ENCODE assay signal across 8 cellular contexts in the genomic region with DNA sequence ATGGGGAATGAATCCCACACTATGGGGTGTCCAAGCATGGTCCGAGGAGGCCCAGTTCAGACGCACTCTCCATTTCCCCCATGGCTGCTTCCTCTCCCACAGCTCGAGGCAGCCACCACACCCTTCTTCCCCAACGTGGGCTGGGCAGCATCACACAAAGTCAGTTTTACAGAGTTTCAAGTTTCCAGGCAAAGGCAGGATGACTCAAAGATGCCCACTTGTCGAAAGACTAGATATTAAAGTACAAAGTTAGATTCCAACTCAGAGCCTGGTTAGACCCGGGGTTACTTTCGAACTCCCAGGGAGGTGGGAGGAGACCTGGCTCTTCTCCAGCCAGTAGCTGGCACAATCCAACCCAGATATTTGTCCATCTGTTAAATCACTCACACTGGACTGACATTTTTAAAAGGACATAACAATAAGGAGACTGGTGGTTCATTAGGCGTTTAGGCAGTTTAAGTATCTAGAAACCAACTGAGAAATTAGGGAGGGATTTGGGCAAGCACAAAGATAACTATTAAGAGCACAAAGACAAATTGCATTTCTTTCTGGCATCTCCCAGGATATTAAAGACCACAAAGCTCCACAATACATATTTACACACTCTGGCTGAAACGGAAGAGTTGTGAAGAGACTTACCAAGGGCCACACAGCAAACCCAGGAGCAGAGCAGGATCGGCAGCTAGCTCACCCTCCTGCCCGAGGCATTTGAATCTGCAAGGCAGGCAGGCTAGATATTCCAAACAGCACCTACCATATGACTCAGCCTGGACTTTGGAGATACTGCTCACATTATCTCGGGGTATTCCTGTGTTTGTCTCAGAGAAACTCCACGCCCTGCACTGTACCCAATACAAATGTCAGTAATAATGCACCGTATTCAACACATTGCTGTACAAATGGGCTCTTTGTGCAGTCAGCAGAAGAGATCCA. TPM values are rescaled to one million over a fixed set of nuclear protein-coding genes. Genes with fewer than 3 reads are reported as not detected.
DNase-seq lines count a peak whose midpoint lies in the region; ATAC-seq and TF ChIP-seq lines count a peak whose summit lies in the region.

No MANE protein-coding gene starts in this region.

- H3K27me3 ChIP-seq in MG63, result no peaks in the 10 kb centered on the region
- no peaks in the 10 kb centered on the region for H3K27me3 ChIP-seq in kidney epithelial cell (ENCODE audit: control insufficient read depth, insufficient read depth, low read length)

- H3K27ac ChIP-seq in caudate nucleus (ENCODE audit: low read depth, low read length) (peak overlapping the region; percentile 81), substantia nigra (ENCODE audit: low read depth, low read length, poor library complexity, severe bottlenecking) (peak overlapping the region; percentile 97)

- H3K36me3 ChIP-seq in MG63 (no peaks in the 10 kb centered on the region), kidney epithelial cell (ENCODE audit: control insufficient read depth, insufficient read depth, low read length) (no peaks in the 10 kb centered on the region)

- H3K9me3 ChIP-seq in MG63, result no peaks in the 10 kb centered on the region

- DNase-seq in MG63 (peak; percentile 72), caudate nucleus (lab: John Stamatoyannopoulos, UW) (peak in 30 of 61 donors; percentile 7 to 72 (median 38)), kidney epithelial cell (ENCODE audit: low read depth) (peak; percentile 75), substantia nigra (lab: John Stamatoyannopoulos, UW) (peak in 40 of 49 donors; percentile 6 to 80 (median 44)), NCI-H2029 (lab: John Stamatoyannopoulos, UW) (no peak)
- DNase-seq in activated naive CD4-positive, alpha-beta T cell treated with anti-CD3 and anti-CD28 coated beads, Interleukin-2, amount 50 U/mL, for 16 hours, result no peak

- H3K4me3 ChIP-seq in MG63 (no peak overlapping the region), kidney epithelial cell (ENCODE audit: low read depth, low read length) (no peak overlapping the region)

- ATAC-seq in HG03354 (IDR thresholded peaks at IDR 0.05; ENCODE audit: poor library complexity, severe bottlenecking, unreplicated experiment) (no peak), HG02885 (IDR thresholded peaks at IDR 0.05; ENCODE audit: poor library complexity, unreplicated experiment) (no peak)

- TF ChIP-seq CTCF in kidney epithelial cell (IDR thresholded peaks at IDR 0.05; ENCODE audit: insufficient read depth, low read length, poor library complexity, severe bottlenecking), result no peak

RNA-seq across cellular contexts. Expression of gene TMCC3, which starts 34.8 kb away (rescaled TPM):
- not detected in 2 replicates for total RNA-seq in MG63 (2014; rRNA removed; shearing (Covaris generic); ENCODE audit: low replicate concordance)
- 22.8 and 24.1 TPM in 2 replicates for total RNA-seq in kidney epithelial cell

Comparison
In these comparisons a context has a peak if more than half of its experiments do, and no peak if none do; other contexts are left out.
1. DNase-seq: peak in MG63 (single experiment), kidney epithelial cell (single experiment) and substantia nigra (40 of 49); none in NCI-H2029 (single experiment) and activated naive CD4-positive, alpha-beta T cell treated with anti-CD3 and anti-CD28 coated beads, Interleukin-2, amount 50 U/mL, for 16 hours (single experiment).
2. RNA of gene TMCC3, which starts 34.8 kb away (total RNA-seq): 22.8 to 24.1 TPM in kidney epithelial cell; not detected in MG63; every median in the first group is over 10 times any median in the second.